8 cellular contexts compared by ENCODE assay signal in genomic region chr22:24592846-24593809, GRCh38.
DNase-seq lines count a peak whose midpoint lies in the region; ATAC-seq and FAIRE-seq lines count a peak whose summit lies in the region.

Gene LRRC75B (minus strand): TSS chr22:24593073. CDS start chr22:24593039, 34 bp downstream.

- H3K27me3 ChIP-seq in iPS-15b (ENCODE audit: control insufficient read depth, insufficient read depth, low read length) (no peaks in the 10 kb centered on the region), rectal smooth muscle tissue (ENCODE audit: control insufficient read depth, insufficient read depth, low read length) (no peaks in the 10 kb centered on the region)

- no peaks in the 10 kb centered on the region for H3K9me3 ChIP-seq in iPS-15b (ENCODE audit: control insufficient read depth, insufficient read depth, low read length)

- FAIRE-seq in RCC 7860 (lab: Jason Lieb, UNC), result no peak

- H3K9ac ChIP-seq in iPS-15b (ENCODE audit: low read depth, low read length), result peak within 1 kb of the TSS; percentile 65
- H3K9ac ChIP-seq in rectal smooth muscle tissue (ENCODE audit: low read length), result peak within 1 kb of the TSS; percentile 33

- ATAC-seq in GM18909 (IDR thresholded peaks at IDR 0.05; ENCODE audit: poor library complexity, unreplicated experiment) (peak; percentile 82), HG03571 (IDR thresholded peaks at IDR 0.05; ENCODE audit: unreplicated experiment) (peak; percentile 66)

- DNase-seq in CD1c-positive myeloid dendritic cell (ENCODE audit: extremely low spot score) (peak; percentile 67), RCC 7860 (ENCODE audit: low spot score) (peak; percentile 59), T47D (ENCODE audit: low read depth in 1 of 2, low spot score in 1 of 2) (peak; percentile 90 to 91)
- no peak for DNase-seq in central memory CD4-positive, alpha-beta T cell

- peak within 1 kb of the TSS; percentile 82 for H3K27ac ChIP-seq in rectal smooth muscle tissue (ENCODE audit: low read depth, low read length)

- in situ Hi-C loops in T47D (cut with HindIII; ENCODE audit: low pct_unique_long_range_greater_than_20kb, low sequenced_read_pairs), result no loop called here

- H3K4me3 ChIP-seq in iPS-15b (ENCODE audit: low read depth, low read length) (peak within 1 kb of the TSS; percentile 60), rectal smooth muscle tissue (ENCODE audit: low read length) (peak within 1 kb of the TSS; percentile 74)

- H3K36me3 ChIP-seq in iPS-15b (ENCODE audit: control insufficient read depth, insufficient read depth, low read length), result peaks cover 2% of the 10 kb centered on the region
- H3K36me3 ChIP-seq in rectal smooth muscle tissue (ENCODE audit: control insufficient read depth, insufficient read depth, low read length), result peaks cover 3% of the 10 kb centered on the region

- no peaks in the 10 kb centered on the region for H3K4me1 ChIP-seq in iPS-15b (ENCODE audit: control insufficient read depth, insufficient read depth, low read length)
- H3K4me1 ChIP-seq in rectal smooth muscle tissue (ENCODE audit: control insufficient read depth, insufficient read depth, low read length), result peaks cover 5% of the 10 kb centered on the region
